10 cellular contexts compared by ENCODE assay signal in genomic region chrX:2697306-2697705, GRCh38. TPM values are rescaled to one million over a fixed set of nuclear protein-coding genes. Genes with fewer than 3 reads are reported as not detected.
DNase-seq lines count a peak whose midpoint lies in the region; ATAC-seq, FAIRE-seq and TF ChIP-seq lines count a peak whose summit lies in the region.
"Had no signal": no experiment of that assay in that cellular context is flagged by ENCODE, and none has a peak within 500 bp of the region (broad histone marks: within the 10 kb centered on the region; RNA-seq: fewer than 3 reads in every experiment).

No MANE protein-coding gene starts in this region.

- H3K27me3 Mint-ChIP-seq in T-helper 17 cell = no peaks in the 10 kb centered on the region

- H3K27ac ChIP-seq in A549 (peak overlapping the region; percentile 18 to 23; a peak in 1 of 6 replicates), left lung (peak overlapping the region; percentile 44 to 77)

- peaks cover 88% of the 10 kb centered on the region for H3K4me1 Mint-ChIP-seq in T-helper 17 cell

- POLR2A ChIA-PET in A549 (lab: Yijun Ruan, JAX) = no interaction called here

- H3K36me3 Mint-ChIP-seq in T-helper 17 cell (ENCODE audit: low read depth) = peaks cover 3% of the 10 kb centered on the region

- DNase-seq in A549 (ENCODE audit: low read depth in 1 of 2, low spot score in 1 of 2) (no peak), T-helper 17 cell (no peak), left lung (no peak), NCI-H2029 treated with DMSO at 0.1 percent for 48 hours (lab: John Stamatoyannopoulos, UW) (no peak), NCI-H345 treated with DMSO at 0.1 percent for 48 hours (lab: John Stamatoyannopoulos, UW; ENCODE audit: unreplicated experiment) (no peak), NCI-H2196 (lab: John Stamatoyannopoulos, UW; ENCODE audit: unreplicated experiment) (no peak), NCI-H1436 treated with DMSO at 0.1 percent for 48 hours (lab: John Stamatoyannopoulos, UW) (no peak)
- DNase-seq: NCI-H510A had no signal

- TF ChIP-seq RAD21 in A549 (conservative IDR thresholded peaks at IDR 0.05 in 1 of 2, IDR thresholded peaks at IDR 0.05 in 1 of 2) = no peak

- CTCF ChIA-PET in A549 (lab: Yijun Ruan, JAX) = no interaction called here

- no peak for TF ChIP-seq POLR2A in A549 (IDR thresholded peaks at IDR 0.05; ENCODE audit: low read length)

- FAIRE-seq in A549 (lab: Jason Lieb, UNC) = no peak

- no peaks in the 10 kb centered on the region for H3K9me3 ChIP-seq in A549
- no peaks in the 10 kb centered on the region for H3K9me3 ChIP-seq in T-helper 17 cell (ENCODE audit: control insufficient read depth, low read length, poor library complexity, severe bottlenecking)
- no peaks in the 10 kb centered on the region for H3K9me3 ChIP-seq in left lung

- 53% methylated on average over 7 of the region's 7 CpGs for WGBS in A549 (ENCODE audit: missing lambda C conversion rate)

- no peak overlapping the region for H3K4me3 ChIP-seq in A549
- peak overlapping the region in 1 of 2 donors; percentile 9 for H3K4me3 ChIP-seq in left lung

- H3K4me3 Mint-ChIP-seq in T-helper 17 cell = peak overlapping the region; percentile 72

- TF ChIP-seq CTCF in A549 (IDR thresholded peaks at IDR 0.05) = no peak
- no peak for TF ChIP-seq CTCF in left lung (IDR thresholded peaks at IDR 0.05)

- peaks cover 25% of the 10 kb centered on the region for H3K4me1 ChIP-seq in A549
- H3K4me1 ChIP-seq in left lung = peaks cover 11 to 92% of the 10 kb centered on the region in 2 donors

- peak in 1 of 2 experiments; percentile 38; a peak in 2 of 6 replicates for ATAC-seq in A549
- ATAC-seq in GM21390 (IDR thresholded peaks at IDR 0.05; ENCODE audit: unreplicated experiment) = peak; percentile 8
- peak; percentile 6 for ATAC-seq in T-helper 17 cell
- ATAC-seq in left lung = no peak

- intact Hi-C loops in left lung (cut with DNase I) = no loop called here

- H3K36me3 ChIP-seq in left lung = peaks cover 0 to 11% of the 10 kb centered on the region in 2 donors

- peak overlapping the region; percentile 30; the same call in 2 of the 3 replicates for H3K4me2 ChIP-seq in A549

- TF ChIP-seq EP300 in A549 (IDR thresholded peaks at IDR 0.05) = no peak

- peaks cover 0 to under 1% of the 10 kb centered on the region in 2 donors for H3K27me3 ChIP-seq in left lung

- H3K27ac Mint-ChIP-seq in T-helper 17 cell = peak overlapping the region; percentile 98

TF ChIP-seq in A549, 52 proteins besides CTCF, POLR2A, EP300 and RAD21:
- TF ChIP-seq RFX5 (IDR thresholded peaks at IDR 0.05) (no peak), HMGXB4 (CRISPR knock-in tag; IDR thresholded peaks at IDR 0.05; ENCODE audit: borderline replicate concordance) (no peak), ELK1 (IDR thresholded peaks at IDR 0.05; ENCODE audit: low read depth, low read length) (no peak), SREBF2 (IDR thresholded peaks at IDR 0.05) (no peak), PHF8 (IDR thresholded peaks at IDR 0.05; ENCODE audit: borderline replicate concordance, low read depth) (no peak), CHD4 (IDR thresholded peaks at IDR 0.05; ENCODE audit: borderline replicate concordance) (no peak), EHMT2 (IDR thresholded peaks at IDR 0.05; ENCODE audit: low read depth) (no peak), HOXB13 (CRISPR knock-in tag; IDR thresholded peaks at IDR 0.05; ENCODE audit: low read depth) (no peak), BHLHE40 (IDR thresholded peaks at IDR 0.05; ENCODE audit: low read depth, low read length) (no peak)

RNA-seq across cellular contexts. Expression of gene CD99, which starts 6.2 kb away (rescaled TPM):
- polyA plus RNA-seq in A549 (2011; rRNA removed) (111 and 136 TPM in 2 replicates), A549 (2017; fragmentation: RNase III; extraction: RNeasy Plus Mini Kit Qiagen cat#74134 plus additional on column Dnase treatment) (172 to 199 TPM (median 176 TPM) in 3 replicates)
- 237 and 240 TPM in 2 replicates for polyA plus RNA-seq in A549 (2012; cell fraction: cytosol; rRNA removed)
- polyA plus RNA-seq in A549 (2012; cell fraction: nucleus; rRNA removed) = 129 and 130 TPM in 2 replicates
- 71.0 and 74.8 TPM in 2 replicates for polyA minus RNA-seq in A549 (2011; rRNA and poly(A)+ RNA removed)
- total RNA-seq in T-helper 17 cell (100 to 1,000 TPM; 227 to 275 TPM), left lung (100 to 1,000 TPM; 211 to 288 TPM)

RNA-seq across cellular contexts. Expression of gene XG, which starts 54.5 kb away (rescaled TPM):
- 0.04 and 0.06 TPM in 2 replicates for polyA plus RNA-seq in A549 (2011; rRNA removed)
- not detected in 2 replicates for polyA plus RNA-seq in A549 (2012; cell fraction: cytosol; rRNA removed)
- 0.02 TPM in 1 of 2 replicates, not detected in the other for polyA plus RNA-seq in A549 (2012; cell fraction: nucleus; rRNA removed)
- polyA plus RNA-seq in A549 (2017; fragmentation: RNase III; extraction: RNeasy Plus Mini Kit Qiagen cat#74134 plus additional on column Dnase treatment) = 0.05 to 0.08 TPM in 2 of 3 replicates, not detected in the other
- not detected in 2 replicates for polyA minus RNA-seq in A549 (2011; rRNA and poly(A)+ RNA removed)
- under 1 TPM in 1 of 2 donors, not detected in 1; 0.34 TPM for total RNA-seq in T-helper 17 cell
- 1 to 10 TPM in 1 of 2 donors, under 1 TPM in 1; 0.38 to 1.6 TPM for total RNA-seq in left lung
- total RNA-seq: Daoy had no signal
